ENCODE assay signal across 19 cellular contexts in the genomic region with DNA sequence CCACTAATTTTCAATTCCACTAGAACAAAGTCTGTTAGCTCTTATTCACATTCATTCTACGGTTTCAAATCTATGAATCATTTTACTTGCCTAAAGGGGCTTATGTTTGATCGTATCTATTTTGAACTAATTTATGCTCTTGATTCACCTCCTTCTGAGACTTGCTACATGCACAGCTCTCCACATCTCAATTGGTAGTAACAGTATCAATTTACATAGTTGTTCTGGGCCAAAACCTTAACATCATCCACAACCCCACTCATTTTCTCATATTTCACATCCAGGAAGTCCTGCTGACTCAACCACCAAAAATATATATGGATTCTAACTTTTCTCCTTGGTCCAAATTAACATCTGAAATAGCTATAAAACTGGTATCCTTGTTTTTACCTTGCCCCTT.
DNase-seq lines count a peak whose midpoint lies in the region; ATAC-seq and TF ChIP-seq lines count a peak whose summit lies in the region.
"Had no signal": no experiment of that assay in that cellular context is flagged by ENCODE, and none has a peak within 500 bp of the region (broad histone marks: within the 10 kb centered on the region; RNA-seq: fewer than 3 reads in every experiment).

No MANE protein-coding gene starts in this region.

- H2AFZ ChIP-seq in ACC112 (ENCODE audit: low read length, unreplicated experiment) = no peak overlapping the region

- no peak overlapping the region for H3K4me3 ChIP-seq in ACC112 (ENCODE audit: low read depth, low read length)
- no peak overlapping the region for H3K4me3 ChIP-seq in HEK293 (ENCODE audit: low read depth, low read length)
- H3K4me3 ChIP-seq in fibroblast of mammary gland (ENCODE audit: control insufficient read depth, low read depth, low read length) = no peak overlapping the region
- no peak overlapping the region for H3K4me3 ChIP-seq in upper lobe of right lung
- H3K4me3 ChIP-seq: gastrocnemius medialis, pancreas, smooth muscle cell had no signal

- TF ChIP-seq CTCF in HEK293 (tag by site-specific recombination; IDR thresholded peaks at IDR 0.05) (no peak), fibroblast of mammary gland (conservative IDR thresholded peaks at IDR 0.05; ENCODE audit: control insufficient read depth, insufficient read depth, low read depth, low read length) (no peak), upper lobe of right lung (IDR thresholded peaks at IDR 0.05) (no peak)

- H3K4me1 ChIP-seq in ACC112 (ENCODE audit: control insufficient read depth, insufficient read depth, low read length, unreplicated experiment) (peaks cover 29% of the 10 kb centered on the region), HEK293 (ENCODE audit: control insufficient read depth, insufficient read depth, low read length) (peaks cover 5% of the 10 kb centered on the region; the same call in 1 of the 2 replicates), upper lobe of right lung (no peaks in the 10 kb centered on the region)
- H3K4me1 ChIP-seq: gastrocnemius medialis, pancreas had no signal

- ATAC-seq in activated naive CD4-positive, alpha-beta T cell treated with anti-CD3 and anti-CD28 coated beads, Interleukin-2, amount 50 U/mL, for 72 hours = no peak
- no peak for ATAC-seq in GM21529 (IDR thresholded peaks at IDR 0.05; ENCODE audit: unreplicated experiment)
- no peak for ATAC-seq in upper lobe of right lung
- ATAC-seq: gastrocnemius medialis, pancreas had no signal

- H3K27me3 ChIP-seq in ACC112 (ENCODE audit: insufficient read depth, low read length) (no peaks in the 10 kb centered on the region), upper lobe of right lung (no peaks in the 10 kb centered on the region)
- H3K27me3 ChIP-seq: gastrocnemius medialis, pancreas had no signal

- CTCF ChIA-PET in HEK293 (lab: Yijun Ruan, JAX) = no interaction called here

- H3K27ac ChIP-seq in ACC112 (ENCODE audit: low read depth, low read length) (peak overlapping the region; percentile 78), HEK293 (ENCODE audit: extremely low read depth, low read depth, low read length) (no peak overlapping the region), upper lobe of right lung (no peak overlapping the region)
- H3K27ac ChIP-seq: gastrocnemius medialis, pancreas had no signal

- no peaks in the 10 kb centered on the region for H3K9me3 ChIP-seq in HEK293 (ENCODE audit: control insufficient read depth, insufficient read depth, low read depth, low read length)
- H3K9me3 ChIP-seq in upper lobe of right lung = no peaks in the 10 kb centered on the region
- H3K9me3 ChIP-seq: gastrocnemius medialis, pancreas had no signal

- peak; percentile 16 for DNase-seq in T1000 (lab: John Stamatoyannopoulos, UW)
- peak; percentile 80 for DNase-seq in fibroblast of mammary gland (ENCODE audit: low read depth)
- no peak for DNase-seq in activated naive CD4-positive, alpha-beta T cell treated with anti-CD3 and anti-CD28 coated beads, Interleukin-2, amount 50 U/mL, for 72 hours (ENCODE audit: low spot score in 2 of 2)
- DNase-seq in stimulated activated CD4-positive, alpha-beta T cell treated with anti-CD3 and anti-CD28 coated beads, Interleukin-15, amount 100 ng/mL, for 24 hours = no peak
- no peak for DNase-seq in upper lobe of right lung
- DNase-seq: ACHN; activated CD4-positive, CD25-positive, alpha-beta regulatory T cell; activated naive CD8-positive, alpha-beta T cell treated with anti-CD3 and anti-CD28 coated beads, Interleukin-2, amount 10 ng/mL, durations not matched to agents 7 days and 5 days; gastrocnemius medialis; NCI-H1417 treated with DMSO at 0.1 percent for 48 hours; NCI-H446; pancreas; substantia nigra had no signal

- no peak overlapping the region for H3K27ac Mint-ChIP-seq in activated naive CD4-positive, alpha-beta T cell treated with anti-CD3 and anti-CD28 coated beads, Interleukin-2, amount 50 U/mL, for 72 hours
- H3K27ac Mint-ChIP-seq: activated naive CD8-positive, alpha-beta T cell treated with anti-CD3 and anti-CD28 coated beads, Interleukin-2, amount 10 ng/mL, durations not matched to agents 7 days and 5 days; dendritic cell treated with granulocyte-macrophage colony-stimulating factor and Interleukin-4, amounts not matched to agents 40 ng/mL and 50 ng/mL, for 4 days; mesothelial cell of epicardium had no signal

- no peaks in the 10 kb centered on the region for H3K36me3 ChIP-seq in ACC112 (ENCODE audit: insufficient read depth, low read length)
- H3K36me3 ChIP-seq in HEK293 (ENCODE audit: control insufficient read depth in 2 of 2, insufficient read depth in 1 of 2, low read length in 2 of 2) = no peaks in the 10 kb centered on the region
- H3K36me3 ChIP-seq in upper lobe of right lung = no peaks in the 10 kb centered on the region
- H3K36me3 ChIP-seq: gastrocnemius medialis, pancreas had no signal

- POLR2A ChIA-PET in HEK293 (lab: Yijun Ruan, JAX) = no interaction called here

- intact Hi-C loops in upper lobe of right lung (cut with DNase I) = no loop called here

- no peaks in the 10 kb centered on the region for H3K36me3 Mint-ChIP-seq in activated naive CD4-positive, alpha-beta T cell treated with anti-CD3 and anti-CD28 coated beads, Interleukin-2, amount 50 U/mL, for 72 hours
- H3K36me3 Mint-ChIP-seq: activated naive CD8-positive, alpha-beta T cell treated with anti-CD3 and anti-CD28 coated beads, Interleukin-2, amount 10 ng/mL, durations not matched to agents 7 days and 5 days; mesothelial cell of epicardium had no signal

- H3K9me3 Mint-ChIP-seq in activated naive CD4-positive, alpha-beta T cell treated with anti-CD3 and anti-CD28 coated beads, Interleukin-2, amount 50 U/mL, for 72 hours = peaks cover 4 to 6% of the 10 kb centered on the region in 2 donors

- H3K79me2 ChIP-seq in ACC112 (ENCODE audit: control insufficient read depth, insufficient read depth, low read length, unreplicated experiment) = no peaks in the 10 kb centered on the region

TF ChIP-seq in HEK293, 187 proteins besides CTCF, POLR2A, EP300 and RAD21:
- TF ChIP-seq ZNF629 (tag by site-specific recombination; IDR thresholded peaks at IDR 0.05) = peak; percentile 69
- TF ChIP-seq SP7 (tag by site-specific recombination; IDR thresholded peaks at IDR 0.05) = peak; percentile 55; the same call in 1 of the 2 replicates
- TF ChIP-seq, protein P1, sequence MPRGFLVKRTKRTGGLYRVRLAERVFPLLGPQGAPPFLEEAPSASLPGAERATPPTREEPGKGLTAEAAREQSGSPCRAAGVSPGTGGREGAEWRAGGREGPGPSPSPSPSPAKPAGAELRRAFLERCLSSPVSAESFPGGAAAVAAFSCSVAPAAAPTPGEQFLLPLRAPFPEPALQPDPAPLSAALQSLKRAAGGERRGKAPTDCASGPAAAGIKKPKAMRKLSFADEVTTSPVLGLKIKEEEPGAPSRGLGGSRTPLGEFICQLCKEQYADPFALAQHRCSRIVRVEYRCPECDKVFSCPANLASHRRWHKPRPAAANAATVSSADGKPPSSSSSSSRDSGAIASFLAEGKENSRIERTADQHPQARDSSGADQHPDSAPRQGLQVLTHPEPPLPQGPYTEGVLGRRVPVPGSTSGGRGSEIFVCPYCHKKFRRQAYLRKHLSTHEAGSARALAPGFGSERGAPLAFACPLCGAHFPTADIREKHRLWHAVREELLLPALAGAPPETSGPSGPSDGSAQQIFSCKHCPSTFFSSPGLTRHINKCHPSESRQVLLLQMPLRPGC (tag by site-specific recombination; IDR thresholded peaks at IDR 0.05) = peak; percentile 62
- TF ChIP-seq, protein P2, sequence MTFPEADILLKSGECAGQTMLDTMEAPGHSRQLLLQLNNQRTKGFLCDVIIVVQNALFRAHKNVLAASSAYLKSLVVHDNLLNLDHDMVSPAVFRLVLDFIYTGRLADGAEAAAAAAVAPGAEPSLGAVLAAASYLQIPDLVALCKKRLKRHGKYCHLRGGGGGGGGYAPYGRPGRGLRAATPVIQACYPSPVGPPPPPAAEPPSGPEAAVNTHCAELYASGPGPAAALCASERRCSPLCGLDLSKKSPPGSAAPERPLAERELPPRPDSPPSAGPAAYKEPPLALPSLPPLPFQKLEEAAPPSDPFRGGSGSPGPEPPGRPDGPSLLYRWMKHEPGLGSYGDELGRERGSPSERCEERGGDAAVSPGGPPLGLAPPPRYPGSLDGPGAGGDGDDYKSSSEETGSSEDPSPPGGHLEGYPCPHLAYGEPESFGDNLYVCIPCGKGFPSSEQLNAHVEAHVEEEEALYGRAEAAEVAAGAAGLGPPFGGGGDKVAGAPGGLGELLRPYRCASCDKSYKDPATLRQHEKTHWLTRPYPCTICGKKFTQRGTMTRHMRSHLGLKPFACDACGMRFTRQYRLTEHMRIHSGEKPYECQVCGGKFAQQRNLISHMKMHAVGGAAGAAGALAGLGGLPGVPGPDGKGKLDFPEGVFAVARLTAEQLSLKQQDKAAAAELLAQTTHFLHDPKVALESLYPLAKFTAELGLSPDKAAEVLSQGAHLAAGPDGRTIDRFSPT (tag by site-specific recombination; IDR thresholded peaks at IDR 0.05) = peak; percentile 53; the same call in 1 of the 2 replicates
- TF ChIP-seq, protein P3, sequence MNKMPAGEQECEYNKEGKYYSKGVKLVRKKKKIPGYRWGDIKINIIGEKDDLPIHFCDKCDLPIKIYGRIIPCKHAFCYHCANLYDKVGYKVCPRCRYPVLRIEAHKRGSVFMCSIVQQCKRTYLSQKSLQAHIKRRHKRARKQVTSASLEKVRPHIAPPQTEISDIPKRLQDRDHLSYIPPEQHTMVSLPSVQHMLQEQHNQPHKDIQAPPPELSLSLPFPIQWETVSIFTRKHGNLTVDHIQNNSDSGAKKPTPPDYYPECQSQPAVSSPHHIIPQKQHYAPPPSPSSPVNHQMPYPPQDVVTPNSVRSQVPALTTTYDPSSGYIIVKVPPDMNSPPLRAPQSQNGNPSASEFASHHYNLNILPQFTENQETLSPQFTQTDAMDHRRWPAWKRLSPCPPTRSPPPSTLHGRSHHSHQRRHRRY (tag by site-specific recombination; IDR thresholded peaks at IDR 0.05) = no peak
- TF ChIP-seq ZNF10 (tag by site-specific recombination; IDR thresholded peaks at IDR 0.05) = no peak
- TF ChIP-seq, protein P4, sequence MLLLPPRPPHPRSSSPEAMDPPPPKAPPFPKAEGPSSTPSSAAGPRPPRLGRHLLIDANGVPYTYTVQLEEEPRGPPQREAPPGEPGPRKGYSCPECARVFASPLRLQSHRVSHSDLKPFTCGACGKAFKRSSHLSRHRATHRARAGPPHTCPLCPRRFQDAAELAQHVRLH (tag by site-specific recombination; IDR thresholded peaks at IDR 0.05) = no peak
- no peak for TF ChIP-seq ZNF311 (tag by site-specific recombination; IDR thresholded peaks at IDR 0.05; ENCODE audit: borderline replicate concordance)
- no peak for TF ChIP-seq ZNF266 (tag by site-specific recombination; IDR thresholded peaks at IDR 0.05; ENCODE audit: low read depth)
- TF ChIP-seq ZEB2 (tag by site-specific recombination; IDR thresholded peaks at IDR 0.05) = 0 out of 2 replicates have a peak, but pooled peaks have one; percentile 31
- no peak for TF ChIP-seq ZNF561 (tag by site-specific recombination; IDR thresholded peaks at IDR 0.05; ENCODE audit: borderline replicate concordance)
- no peak for TF ChIP-seq GLIS1 (tag by site-specific recombination; IDR thresholded peaks at IDR 0.05)

Comparison
In these comparisons a context has a peak if more than half of its experiments do, and no peak if none do; other contexts are left out.
1. DNase-seq: peak in T1000 (single experiment) and fibroblast of mammary gland (single experiment); none in activated naive CD4-positive, alpha-beta T cell treated with anti-CD3 and anti-CD28 coated beads, Interleukin-2, amount 50 U/mL, for 72 hours (0 of 2), stimulated activated CD4-positive, alpha-beta T cell treated with anti-CD3 and anti-CD28 coated beads, Interleukin-15, amount 100 ng/mL, for 24 hours (single experiment) and upper lobe of right lung (single experiment).